In genomic region chr9:546235-546634, GRCh38 we compare ENCODE assay signal across 18 cellular contexts. TPM values are rescaled to one million over a fixed set of nuclear protein-coding genes. Genes with fewer than 3 reads are reported as not detected.
A peak's percentile ranks its signal among the peaks of the same experiment; 100 is the strongest.
DNase-seq lines count a peak whose midpoint lies in the region; ATAC-seq and TF ChIP-seq lines count a peak whose summit lies in the region.
"Had no signal": no experiment of that assay in that cellular context is flagged by ENCODE, and none has a peak within 500 bp of the region (broad histone marks: within the 10 kb centered on the region; RNA-seq: fewer than 3 reads in every experiment).

No MANE protein-coding gene starts in this region.

- WGBS in endodermal cell (ENCODE audit: insufficient coverage in 1 of 2, insufficient read length in 1 of 2), 2 experiments: 67 to 88% methylated on average over 1 to 3 of the region's 3 CpGs
- 52% methylated on average over 3 of the region's 3 CpGs for WGBS in hepatocyte (ENCODE audit: low lambda C conversion rate, missing lambda C conversion rate)

- no peaks in the 10 kb centered on the region for H3K9me3 ChIP-seq in OCI-LY1 (ENCODE audit: low read length)
- no peaks in the 10 kb centered on the region for H3K9me3 ChIP-seq in endodermal cell (ENCODE audit: control insufficient read depth, low read length)
- no peaks in the 10 kb centered on the region for H3K9me3 ChIP-seq in hepatocyte (ENCODE audit: low read depth)
- H3K9me3 ChIP-seq: ovary had no signal

- H3K27ac ChIP-seq in OCI-LY1 (ENCODE audit: low read depth, low read length, poor library complexity, severe bottlenecking) (peak overlapping the region; percentile 81), endodermal cell (ENCODE audit: low read depth, low read length) (no peak overlapping the region), hepatocyte (no peak overlapping the region), substantia nigra (ENCODE audit: low read depth, low read length, poor library complexity, severe bottlenecking) (peak overlapping the region; percentile 79)
- H3K27ac ChIP-seq: ovary had no signal

- H3K79me2 ChIP-seq in OCI-LY1 (ENCODE audit: insufficient read depth, low read length) (0 out of 2 replicates have a peak, but pooled peaks cover 4% of the 10 kb centered on the region), hepatocyte (no peaks in the 10 kb centered on the region)

- H3K4me1 Mint-ChIP-seq in endodermal cell (peaks cover 46% of the 10 kb centered on the region), natural killer cell (peaks cover 0 to 10% of the 10 kb centered on the region in 2 donors)

- H3K9me2 ChIP-seq in OCI-LY1 (ENCODE audit: low read depth, low read length) (no peaks in the 10 kb centered on the region), hepatocyte (replicated peaks; ENCODE audit: insufficient read depth) (no peaks in the 10 kb centered on the region)

- H3K4me3 Mint-ChIP-seq in endodermal cell (no peak overlapping the region), natural killer cell (no peak overlapping the region)
- H3K4me3 Mint-ChIP-seq: activated B cell treated with CpG ODN at 0.5 μM for 24 hours; activated naive CD8-positive, alpha-beta T cell treated with anti-CD3 and anti-CD28 coated beads, Interleukin-2, amount 50 U/mL, for 24 hours; activated T-helper 1 cell treated with anti-CD3 and anti-CD28 coated beads, Interleukin-12 subunit alpha, Interleukin-12 subunit beta, Interleukin-2, Interleukin-4 antibody, amounts not matched to agents 30 ng/mL and 10 ng/mL and 1 ng/mL, durations not matched to agents 14 hours and 24 hours and 36 hours; T-helper 1 cell treated with Interleukin-12 subunit alpha and Interleukin-12 subunit beta and Interleukin-4 antibody, amounts not matched to agents 30 μg/mL and 1 μg/mL, for 36 hours had no signal

- H3K27me3 Mint-ChIP-seq in endodermal cell (ENCODE audit: insufficient read depth) (no peaks in the 10 kb centered on the region), natural killer cell (ENCODE audit: low read depth in 2 of 2) (peaks cover 35 to 38% of the 10 kb centered on the region in 2 donors)
- H3K27me3 Mint-ChIP-seq: activated naive CD8-positive, alpha-beta T cell treated with anti-CD3 and anti-CD28 coated beads, Interleukin-2, amount 50 U/mL, for 24 hours had no signal

- H4K20me1 ChIP-seq in OCI-LY1 (ENCODE audit: insufficient read depth, low read length): no peaks in the 10 kb centered on the region
- no peaks in the 10 kb centered on the region for H4K20me1 ChIP-seq in hepatocyte (ENCODE audit: insufficient read depth, poor library complexity, severe bottlenecking)

- peaks cover 13% of the 10 kb centered on the region for H3K36me3 Mint-ChIP-seq in endodermal cell (ENCODE audit: low read depth)
- peaks cover under 1% of the 10 kb centered on the region for H3K36me3 Mint-ChIP-seq in natural killer cell

- no peak overlapping the region for H3K4me2 ChIP-seq in OCI-LY1 (ENCODE audit: low read length)
- peak overlapping the region; percentile 74 for H3K4me2 ChIP-seq in hepatocyte

- H3K4me3 ChIP-seq in OCI-LY1 (ENCODE audit: low read depth, low read length, poor library complexity, severe bottlenecking) (no peak overlapping the region), endodermal cell (ENCODE audit: low read length) (peak overlapping the region; percentile 59), hepatocyte (no peak overlapping the region)
- H3K4me3 ChIP-seq: ovary had no signal

- DNase-seq in endodermal cell (no peak), hepatocyte (ENCODE audit: low spot score) (no peak), substantia nigra (lab: John Stamatoyannopoulos, UW) (no peak), natural killer cell (no peak), GOT3 (lab: John Stamatoyannopoulos, UW) (no peak)
- DNase-seq: activated B cell treated with CpG ODN at 0.5 μM for 24 hours; activated naive CD8-positive, alpha-beta T cell treated with anti-CD3 and anti-CD28 coated beads, Interleukin-2, amount 50 U/mL, for 24 hours; glutamatergic neuron; KG1; NK-92 treated with Interleukin-12 subunit alpha and Interleukin-12 subunit beta, amount 100 ng/mL, for 24 hours; SHP77; small intestine had no signal

- no peaks in the 10 kb centered on the region for H3K27me3 ChIP-seq in OCI-LY1 (ENCODE audit: insufficient read depth, low read length)
- H3K27me3 ChIP-seq in endodermal cell (ENCODE audit: control insufficient read depth, insufficient read depth, low read length, poor library complexity, severe bottlenecking): no peaks in the 10 kb centered on the region
- H3K27me3 ChIP-seq in hepatocyte: no peaks in the 10 kb centered on the region
- H3K27me3 ChIP-seq: ovary had no signal

- H3K27ac Mint-ChIP-seq in endodermal cell: peak overlapping the region; percentile 48
- no peak overlapping the region for H3K27ac Mint-ChIP-seq in natural killer cell
- H3K27ac Mint-ChIP-seq: activated B cell treated with CpG ODN at 0.5 μM for 24 hours; activated naive CD8-positive, alpha-beta T cell treated with anti-CD3 and anti-CD28 coated beads, Interleukin-2, amount 50 U/mL, for 24 hours; activated T-helper 1 cell treated with anti-CD3 and anti-CD28 coated beads, Interleukin-12 subunit alpha, Interleukin-12 subunit beta, Interleukin-2, Interleukin-4 antibody, amounts not matched to agents 30 ng/mL and 10 ng/mL and 1 ng/mL, durations not matched to agents 14 hours and 24 hours and 36 hours; T-helper 1 cell treated with Interleukin-12 subunit alpha and Interleukin-12 subunit beta and Interleukin-4 antibody, amounts not matched to agents 30 μg/mL and 1 μg/mL, for 36 hours had no signal

- intact Hi-C loops in natural killer cell (cut with micrococcal nuclease): no loop called here

- no peak for TF ChIP-seq CTCF in OCI-LY1 (IDR thresholded peaks at IDR 0.05; ENCODE audit: low read length)
- no peak for TF ChIP-seq CTCF in endodermal cell (conservative IDR thresholded peaks at IDR 0.05)
- no peak for TF ChIP-seq CTCF in hepatocyte (IDR thresholded peaks at IDR 0.05; ENCODE audit: poor library complexity)
- TF ChIP-seq CTCF in natural killer cell (IDR thresholded peaks at IDR 0.05): no peak

- H3K36me3 ChIP-seq in OCI-LY1 (ENCODE audit: insufficient read depth, low read length): peaks cover 12% of the 10 kb centered on the region
- H3K36me3 ChIP-seq in endodermal cell (ENCODE audit: control insufficient read depth, insufficient read depth, low read length): peaks cover 4% of the 10 kb centered on the region
- H3K36me3 ChIP-seq in hepatocyte (replicated peaks; ENCODE audit: insufficient read depth, low read depth): no peaks in the 10 kb centered on the region
- H3K36me3 ChIP-seq: ovary had no signal

- H3K9ac ChIP-seq in OCI-LY1 (ENCODE audit: low read length) (no peak overlapping the region), endodermal cell (ENCODE audit: extremely low read depth, low read length, poor library complexity, severe bottlenecking) (no peak overlapping the region)

- H3F3A ChIP-seq in OCI-LY1 (ENCODE audit: insufficient read depth, low read length): no peaks in the 10 kb centered on the region

- H3K9me3 Mint-ChIP-seq in endodermal cell (no peaks in the 10 kb centered on the region), natural killer cell (no peaks in the 10 kb centered on the region)
- H3K9me3 Mint-ChIP-seq: activated B cell treated with CpG ODN at 0.5 μM for 24 hours; activated naive CD8-positive, alpha-beta T cell treated with anti-CD3 and anti-CD28 coated beads, Interleukin-2, amount 50 U/mL, for 24 hours; activated T-helper 1 cell treated with anti-CD3 and anti-CD28 coated beads, Interleukin-12 subunit alpha, Interleukin-12 subunit beta, Interleukin-2, Interleukin-4 antibody, amounts not matched to agents 30 ng/mL and 10 ng/mL and 1 ng/mL, durations not matched to agents 14 hours and 24 hours and 36 hours; T-helper 1 cell treated with Interleukin-12 subunit alpha and Interleukin-12 subunit beta and Interleukin-4 antibody, amounts not matched to agents 30 μg/mL and 1 μg/mL, for 36 hours had no signal

- H3K4me1 ChIP-seq in OCI-LY1 (ENCODE audit: insufficient read depth, low read length, severe bottlenecking) (peaks cover 26% of the 10 kb centered on the region), endodermal cell (ENCODE audit: control insufficient read depth, insufficient read depth, low read length) (peaks cover 25% of the 10 kb centered on the region), hepatocyte (ENCODE audit: insufficient read depth) (peaks cover 19% of the 10 kb centered on the region)

- H2AFZ ChIP-seq in OCI-LY1 (ENCODE audit: low read length) (no peak overlapping the region), hepatocyte (no peak overlapping the region)

- ATAC-seq in GM18873 (IDR thresholded peaks at IDR 0.05; ENCODE audit: low FRiP score, unreplicated experiment) (no peak), natural killer cell (no peak), HG02885 (IDR thresholded peaks at IDR 0.05; ENCODE audit: poor library complexity, unreplicated experiment) (no peak)
- ATAC-seq: activated naive CD8-positive, alpha-beta T cell treated with anti-CD3 and anti-CD28 coated beads, Interleukin-2, amount 50 U/mL, for 24 hours had no signal

RNA-seq across cellular contexts. Expression of gene KANK1, which starts 41.7 kb away (rescaled TPM):
- total RNA-seq in endodermal cell (10 to 100 TPM; 29.4 to 42.7 TPM), hepatocyte (33.6 and 40.8 TPM in 2 replicates), natural killer cell (1 to 10 TPM in 2 of 3 donors, under 1 TPM in 1; 0.85 to 1.5 (median 1.3) TPM)
- 11.8 TPM for polyA plus RNA-seq in endodermal cell (2013, experiment 1 of 2)
- polyA plus RNA-seq in endodermal cell (2013, experiment 2 of 2): 11.0 TPM
- polyA plus RNA-seq in hepatocyte: 21.7 and 23.0 TPM in 2 replicates

Comparison
In these comparisons a context has a peak if more than half of its experiments do, and no peak if none do; other contexts are left out.
1. H3K27ac ChIP-seq: peak in OCI-LY1 (single experiment) and substantia nigra (single experiment); none in endodermal cell (single experiment) and hepatocyte (single experiment).
2. RNA of gene KANK1, which starts 41.7 kb away (total RNA-seq): 29.4 to 42.7 TPM in endodermal cell and 33.6 to 40.8 TPM in hepatocyte; 0.85 to 1.5 TPM in natural killer cell; every median in the first group is over 10 times any median in the second.